ENCODE assay signal across 9 cellular contexts in the genomic region with DNA sequence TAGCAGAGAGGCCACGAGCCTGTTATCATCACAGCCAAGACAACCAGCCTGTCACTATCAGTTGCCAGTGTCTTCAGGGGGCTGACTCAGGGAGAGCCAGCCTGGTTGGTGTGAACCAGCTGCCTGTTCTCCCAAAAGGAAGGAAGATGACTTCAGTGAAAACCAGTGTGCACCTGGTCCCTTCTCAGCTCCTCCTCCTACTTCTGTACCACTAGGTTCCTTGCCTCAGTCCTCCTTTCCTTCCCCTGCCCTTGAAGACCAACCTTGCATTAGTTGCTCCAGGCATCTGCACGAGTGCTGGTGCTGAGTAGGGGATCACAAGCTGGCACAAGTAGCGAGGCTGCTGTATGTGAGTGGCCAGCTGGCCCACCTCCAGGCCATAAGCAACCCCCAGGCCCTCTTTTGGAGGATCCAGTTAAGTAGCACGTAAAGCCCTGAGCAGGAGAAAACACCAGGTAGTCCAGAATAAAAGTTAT. TPM values are rescaled to one million over a fixed set of nuclear protein-coding genes. Genes with fewer than 3 reads are reported as not detected.
DNase-seq lines count a peak whose midpoint lies in the region; ATAC-seq lines count a peak whose summit lies in the region.
"Had no signal": no experiment of that assay in that cellular context is flagged by ENCODE, and none has a peak within 500 bp of the region (broad histone marks: within the 10 kb centered on the region; RNA-seq: fewer than 3 reads in every experiment).

No MANE protein-coding gene starts in this region.

- ATAC-seq in HG02943 (IDR thresholded peaks at IDR 0.05; ENCODE audit: low read depth, unreplicated experiment) (peak; percentile 29), GM18858 (IDR thresholded peaks at IDR 0.05; ENCODE audit: unreplicated experiment) (no peak)
- no peak for ATAC-seq in activated T-helper 17 cell treated with anti-CD3 and anti-CD28 coated beads, Interleukin-2, amount 50 U/mL, for 72 hours (replicated peaks)
- peak; percentile 24 to 29 for ATAC-seq in stimulated activated naive B cell treated with anti-CD40 and anti-IgM and Interleukin-4, amounts not matched to agents 10 μg/mL and 1 μg/mL and 100 μg/mL, for 72 hours (replicated peaks)

- no peaks in the 10 kb centered on the region for H3K9me3 Mint-ChIP-seq in activated T-helper 17 cell treated with anti-CD3 and anti-CD28 coated beads, Interleukin-2, amount 50 U/mL, for 72 hours
- H3K9me3 Mint-ChIP-seq in stimulated activated naive B cell treated with anti-CD40 and anti-IgM and Interleukin-4, amounts not matched to agents 10 μg/mL and 1 μg/mL and 100 μg/mL, for 72 hours, result no peaks in the 10 kb centered on the region

- no peak overlapping the region for H3K4me3 Mint-ChIP-seq in activated T-helper 17 cell treated with anti-CD3 and anti-CD28 coated beads, Interleukin-2, amount 50 U/mL, for 72 hours
- peak overlapping the region; percentile 55 to 73 for H3K4me3 Mint-ChIP-seq in stimulated activated naive B cell treated with anti-CD40 and anti-IgM and Interleukin-4, amounts not matched to agents 10 μg/mL and 1 μg/mL and 100 μg/mL, for 72 hours

- H3K4me1 Mint-ChIP-seq in activated T-helper 17 cell treated with anti-CD3 and anti-CD28 coated beads, Interleukin-2, amount 50 U/mL, for 72 hours, result no peaks in the 10 kb centered on the region
- peaks cover 14 to 17% of the 10 kb centered on the region in 2 donors for H3K4me1 Mint-ChIP-seq in stimulated activated naive B cell treated with anti-CD40 and anti-IgM and Interleukin-4, amounts not matched to agents 10 μg/mL and 1 μg/mL and 100 μg/mL, for 72 hours

- peaks cover 30% of the 10 kb centered on the region for H3K36me3 Mint-ChIP-seq in activated T-helper 17 cell treated with anti-CD3 and anti-CD28 coated beads, Interleukin-2, amount 50 U/mL, for 72 hours (ENCODE audit: low read depth)
- H3K36me3 Mint-ChIP-seq in stimulated activated naive B cell treated with anti-CD40 and anti-IgM and Interleukin-4, amounts not matched to agents 10 μg/mL and 1 μg/mL and 100 μg/mL, for 72 hours, result peaks cover 25 to 26% of the 10 kb centered on the region in 2 donors

- H3K27ac Mint-ChIP-seq in activated T-helper 17 cell treated with anti-CD3 and anti-CD28 coated beads, Interleukin-2, amount 50 U/mL, for 72 hours, result peak overlapping the region; percentile 28
- H3K27ac Mint-ChIP-seq in stimulated activated naive B cell treated with anti-CD40 and anti-IgM and Interleukin-4, amounts not matched to agents 10 μg/mL and 1 μg/mL and 100 μg/mL, for 72 hours, result no peak overlapping the region

- DNase-seq in NCI-H524 (lab: John Stamatoyannopoulos, UW) (peak; percentile 23 to 49), NCI-H524 treated with DMSO at 0.1 percent for 48 hours (lab: John Stamatoyannopoulos, UW) (no peak), NCI-H226 (no peak), mesenteric fat pad (ENCODE audit: low spot score) (no peak)
- no peak for DNase-seq in stimulated activated naive B cell treated with anti-CD40 and anti-IgM and Interleukin-4, amounts not matched to agents 10 μg/mL and 1 μg/mL and 100 μg/mL, for 72 hours
- DNase-seq: NCI-H2029 had no signal

- no peaks in the 10 kb centered on the region for H3K27me3 Mint-ChIP-seq in activated T-helper 17 cell treated with anti-CD3 and anti-CD28 coated beads, Interleukin-2, amount 50 U/mL, for 72 hours
- H3K27me3 Mint-ChIP-seq in stimulated activated naive B cell treated with anti-CD40 and anti-IgM and Interleukin-4, amounts not matched to agents 10 μg/mL and 1 μg/mL and 100 μg/mL, for 72 hours, result no peaks in the 10 kb centered on the region

RNA-seq across cellular contexts. Expression of gene TUBG1, which starts 8.5 kb away (rescaled TPM):
- total RNA-seq in activated T-helper 17 cell treated with anti-CD3 and anti-CD28 coated beads, Interleukin-2, amount 50 U/mL, for 72 hours, result 10 to 100 TPM; 55.8 to 88.4 TPM
- 45.2 TPM for total RNA-seq in mesenteric fat pad

RNA-seq across cellular contexts. Expression of gene RETREG3, which starts 8.8 kb away (rescaled TPM):
- 10 to 100 TPM; 38.5 to 50.7 TPM for total RNA-seq in activated T-helper 17 cell treated with anti-CD3 and anti-CD28 coated beads, Interleukin-2, amount 50 U/mL, for 72 hours
- 63.9 TPM for total RNA-seq in mesenteric fat pad

RNA-seq across cellular contexts. Expression of gene PSMC3IP, which starts 40.5 kb away (rescaled TPM):
- total RNA-seq in activated T-helper 17 cell treated with anti-CD3 and anti-CD28 coated beads, Interleukin-2, amount 50 U/mL, for 72 hours, result 10 to 100 TPM; 25.9 to 34.2 TPM
- 2.2 TPM for total RNA-seq in mesenteric fat pad

RNA-seq across cellular contexts. Expression of gene TUBG2, which starts 41.1 kb away (rescaled TPM):
- 10 to 100 TPM in 1 of 2 donors, 1 to 10 TPM in 1; 7.5 to 15.7 TPM for total RNA-seq in activated T-helper 17 cell treated with anti-CD3 and anti-CD28 coated beads, Interleukin-2, amount 50 U/mL, for 72 hours
- total RNA-seq in mesenteric fat pad, result 17.6 TPM

RNA-seq across cellular contexts. Expression of gene MLX, which starts 51.1 kb away (rescaled TPM):
- 10 to 100 TPM; 46.2 to 57.8 TPM for total RNA-seq in activated T-helper 17 cell treated with anti-CD3 and anti-CD28 coated beads, Interleukin-2, amount 50 U/mL, for 72 hours
- 50.6 TPM for total RNA-seq in mesenteric fat pad

Comparison
In these comparisons a context has a peak if more than half of its experiments do, and no peak if none do; other contexts are left out.
1. DNase-seq: peak in NCI-H524 (2 of 2); none in NCI-H524 treated with DMSO at 0.1 percent for 48 hours (single experiment), stimulated activated naive B cell treated with anti-CD40 and anti-IgM and Interleukin-4, amounts not matched to agents 10 μg/mL and 1 μg/mL and 100 μg/mL, for 72 hours (single experiment), NCI-H226 (single experiment) and mesenteric fat pad (single experiment).
2. ATAC-seq: peak in HG02943 (single experiment) and stimulated activated naive B cell treated with anti-CD40 and anti-IgM and Interleukin-4, amounts not matched to agents 10 μg/mL and 1 μg/mL and 100 μg/mL, for 72 hours (2 of 2); none in activated T-helper 17 cell treated with anti-CD3 and anti-CD28 coated beads, Interleukin-2, amount 50 U/mL, for 72 hours (single experiment) and GM18858 (single experiment).